ENCODE assay signal across 19 cellular contexts in the genomic region with DNA sequence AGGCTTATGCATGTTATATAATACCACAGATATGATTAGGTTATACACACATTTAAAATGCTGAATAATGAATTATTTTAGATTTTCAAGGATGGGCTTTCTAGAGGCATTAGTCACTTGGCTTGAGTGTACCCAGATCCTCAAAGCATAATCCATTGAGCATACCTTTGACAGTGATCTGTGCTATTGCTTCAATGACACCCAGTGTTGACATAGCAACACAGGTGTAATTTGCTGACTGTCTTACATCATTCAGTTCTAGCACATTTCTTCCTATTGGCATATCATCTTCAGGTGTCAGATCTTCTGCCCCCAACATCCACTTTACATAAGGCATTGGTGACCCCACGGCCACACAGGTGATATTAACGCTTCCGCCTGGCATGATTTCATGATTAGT.
"Had no signal": no experiment of that assay in that cellular context is flagged by ENCODE, and none has a peak within 500 bp of the region (broad histone marks: within the 10 kb centered on the region; RNA-seq: fewer than 3 reads in every experiment).

No MANE protein-coding gene starts in this region.

- H3K4me1 Mint-ChIP-seq: endodermal cell; naive thymus-derived CD8-positive, alpha-beta T cell; neural crest cell had no signal

- H3K27ac ChIP-seq: colonic mucosa, sigmoid colon, skin epidermis, stomach, thoracic aorta had no signal

- H3K9me3 Mint-ChIP-seq: endodermal cell; naive thymus-derived CD8-positive, alpha-beta T cell; neural crest cell had no signal

- H3K36me3 ChIP-seq: colonic mucosa, sigmoid colon, stomach had no signal

- H3K4me3 Mint-ChIP-seq: endodermal cell; naive thymus-derived CD8-positive, alpha-beta T cell; neural crest cell had no signal

- H3K9me3 ChIP-seq: colonic mucosa, sigmoid colon, stomach, thoracic aorta had no signal

- ATAC-seq: naive thymus-derived CD8-positive, alpha-beta T cell had no signal

- H3K4me3 ChIP-seq: colonic mucosa, sigmoid colon, skin epidermis, stomach, thoracic aorta had no signal

- DNase-seq: colonic mucosa; dermis blood vessel endothelial cell; effector CD4-positive, alpha-beta T cell; endodermal cell; erythroblast; foreskin melanocyte; head of caudate nucleus; hippocampal formation; naive thymus-derived CD8-positive, alpha-beta T cell; posterior cingulate gyrus; sigmoid colon; stimulated activated CD4-positive, alpha-beta T cell treated with anti-CD3 and anti-CD28 coated beads, Interleukin-12 subunit alpha, Interleukin-12 subunit beta, amount 100 ng/mL, for 4 hours; stimulated activated naive CD4-positive, alpha-beta T cell; stomach; substantia nigra had no signal

- H3K27ac Mint-ChIP-seq: endodermal cell; naive thymus-derived CD8-positive, alpha-beta T cell had no signal

- H3K4me1 ChIP-seq: colonic mucosa, sigmoid colon, stomach had no signal

- FAIRE-seq: endothelial cell of umbilical vein had no signal

- H3K27me3 ChIP-seq: colonic mucosa, sigmoid colon, stomach had no signal

- H3K36me3 Mint-ChIP-seq: naive thymus-derived CD8-positive, alpha-beta T cell had no signal
